ENCODE assay signal across 1 cellular context in the genomic region with DNA sequence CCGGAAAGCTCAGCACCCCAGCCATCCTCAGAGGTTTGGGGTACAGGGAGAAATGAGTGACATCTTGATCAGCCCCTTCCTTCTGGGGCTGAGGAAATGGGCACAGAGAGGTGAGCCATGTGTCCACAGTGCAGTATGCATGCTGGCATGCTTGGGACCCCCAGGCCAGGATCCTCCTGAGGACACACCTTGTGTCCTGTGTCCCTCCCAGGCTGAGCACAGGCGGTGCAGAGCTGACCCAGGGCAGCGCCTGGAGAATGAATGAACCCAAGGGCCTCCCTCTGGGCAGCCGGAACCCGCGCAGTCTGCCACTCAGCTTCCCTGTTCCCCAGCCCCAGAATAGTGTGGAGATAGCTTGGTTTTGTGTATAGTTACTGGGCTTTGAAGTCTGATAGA.
TF ChIP-seq lines count a peak whose summit lies in the region.

No MANE protein-coding gene starts in this region.

TF ChIP-seq in A549, 52 proteins besides CTCF, POLR2A, EP300 and RAD21 (continued from another document):
- TF ChIP-seq RCOR1 (IDR thresholded peaks at IDR 0.05; ENCODE audit: low read depth, low read length) (no peak), FOXS1 (CRISPR knock-in tag; IDR thresholded peaks at IDR 0.05) (no peak), GATA3 (IDR thresholded peaks at IDR 0.05; ENCODE audit: borderline replicate concordance) (no peak), HOXB13 (CRISPR knock-in tag; IDR thresholded peaks at IDR 0.05; ENCODE audit: low read depth) (no peak), MAZ (IDR thresholded peaks at IDR 0.05; ENCODE audit: borderline replicate concordance, low read depth, low read length) (no peak), MAFK (IDR thresholded peaks at IDR 0.05; ENCODE audit: partially characterized antibody) (no peak), ZFP36 (IDR thresholded peaks at IDR 0.05; ENCODE audit: borderline replicate concordance, partially characterized antibody) (no peak)
- TF ChIP-seq, protein P1, sequence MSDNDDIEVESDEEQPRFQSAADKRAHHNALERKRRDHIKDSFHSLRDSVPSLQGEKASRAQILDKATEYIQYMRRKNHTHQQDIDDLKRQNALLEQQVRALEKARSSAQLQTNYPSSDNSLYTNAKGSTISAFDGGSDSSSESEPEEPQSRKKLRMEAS (IDR thresholded peaks at IDR 0.05), result no peak
- TF ChIP-seq, protein P2, sequence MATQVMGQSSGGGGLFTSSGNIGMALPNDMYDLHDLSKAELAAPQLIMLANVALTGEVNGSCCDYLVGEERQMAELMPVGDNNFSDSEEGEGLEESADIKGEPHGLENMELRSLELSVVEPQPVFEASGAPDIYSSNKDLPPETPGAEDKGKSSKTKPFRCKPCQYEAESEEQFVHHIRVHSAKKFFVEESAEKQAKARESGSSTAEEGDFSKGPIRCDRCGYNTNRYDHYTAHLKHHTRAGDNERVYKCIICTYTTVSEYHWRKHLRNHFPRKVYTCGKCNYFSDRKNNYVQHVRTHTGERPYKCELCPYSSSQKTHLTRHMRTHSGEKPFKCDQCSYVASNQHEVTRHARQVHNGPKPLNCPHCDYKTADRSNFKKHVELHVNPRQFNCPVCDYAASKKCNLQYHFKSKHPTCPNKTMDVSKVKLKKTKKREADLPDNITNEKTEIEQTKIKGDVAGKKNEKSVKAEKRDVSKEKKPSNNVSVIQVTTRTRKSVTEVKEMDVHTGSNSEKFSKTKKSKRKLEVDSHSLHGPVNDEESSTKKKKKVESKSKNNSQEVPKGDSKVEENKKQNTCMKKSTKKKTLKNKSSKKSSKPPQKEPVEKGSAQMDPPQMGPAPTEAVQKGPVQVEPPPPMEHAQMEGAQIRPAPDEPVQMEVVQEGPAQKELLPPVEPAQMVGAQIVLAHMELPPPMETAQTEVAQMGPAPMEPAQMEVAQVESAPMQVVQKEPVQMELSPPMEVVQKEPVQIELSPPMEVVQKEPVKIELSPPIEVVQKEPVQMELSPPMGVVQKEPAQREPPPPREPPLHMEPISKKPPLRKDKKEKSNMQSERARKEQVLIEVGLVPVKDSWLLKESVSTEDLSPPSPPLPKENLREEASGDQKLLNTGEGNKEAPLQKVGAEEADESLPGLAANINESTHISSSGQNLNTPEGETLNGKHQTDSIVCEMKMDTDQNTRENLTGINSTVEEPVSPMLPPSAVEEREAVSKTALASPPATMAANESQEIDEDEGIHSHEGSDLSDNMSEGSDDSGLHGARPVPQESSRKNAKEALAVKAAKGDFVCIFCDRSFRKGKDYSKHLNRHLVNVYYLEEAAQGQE (IDR thresholded peaks at IDR 0.05), result no peak
- TF ChIP-seq, protein P3, sequence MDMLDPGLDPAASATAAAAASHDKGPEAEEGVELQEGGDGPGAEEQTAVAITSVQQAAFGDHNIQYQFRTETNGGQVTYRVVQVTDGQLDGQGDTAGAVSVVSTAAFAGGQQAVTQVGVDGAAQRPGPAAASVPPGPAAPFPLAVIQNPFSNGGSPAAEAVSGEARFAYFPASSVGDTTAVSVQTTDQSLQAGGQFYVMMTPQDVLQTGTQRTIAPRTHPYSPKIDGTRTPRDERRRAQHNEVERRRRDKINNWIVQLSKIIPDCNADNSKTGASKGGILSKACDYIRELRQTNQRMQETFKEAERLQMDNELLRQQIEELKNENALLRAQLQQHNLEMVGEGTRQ (IDR thresholded peaks at IDR 0.05), result no peak
- TF ChIP-seq, protein P4, sequence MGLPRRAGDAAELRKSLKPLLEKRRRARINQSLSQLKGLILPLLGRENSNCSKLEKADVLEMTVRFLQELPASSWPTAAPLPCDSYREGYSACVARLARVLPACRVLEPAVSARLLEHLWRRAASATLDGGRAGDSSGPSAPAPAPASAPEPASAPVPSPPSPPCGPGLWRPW (IDR thresholded peaks at IDR 0.05), result no peak
TF ChIP-seq in A549: peak in this region for 0.
